Comparison of ENCODE assay signal across 13 cellular contexts in the genomic region with DNA sequence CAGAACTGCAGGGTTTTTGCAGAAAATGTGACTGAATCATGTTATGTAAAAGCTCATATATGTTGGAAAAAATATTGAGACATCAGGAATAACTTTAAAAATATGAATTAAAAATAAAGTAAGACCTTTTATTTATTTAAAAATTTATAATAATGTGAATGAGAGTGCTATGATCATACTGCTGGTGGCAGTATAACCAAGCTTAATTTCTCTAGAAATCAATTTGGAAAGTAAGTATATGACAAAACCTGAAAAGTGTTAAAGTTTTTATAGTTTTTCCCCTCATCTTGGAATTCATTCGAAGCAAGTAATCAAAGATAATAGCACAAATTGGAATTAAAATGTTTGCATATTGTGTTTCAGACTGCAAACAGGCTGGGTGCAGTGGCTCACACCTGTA. TPM values are rescaled to one million over a fixed set of nuclear protein-coding genes. Genes with fewer than 3 reads are reported as not detected.
A peak's percentile ranks its signal among the peaks of the same experiment; 100 is the strongest.
DNase-seq lines count a peak whose midpoint lies in the region; ATAC-seq and TF ChIP-seq lines count a peak whose summit lies in the region.
"Had no signal": no experiment of that assay in that cellular context is flagged by ENCODE, and none has a peak within 500 bp of the region (broad histone marks: within the 10 kb centered on the region; RNA-seq: fewer than 3 reads in every experiment).

No MANE protein-coding gene starts in this region.

- H3K4me1 Mint-ChIP-seq in CD4-positive, alpha-beta T cell (ENCODE audit: low read depth): peaks cover 76% of the 10 kb centered on the region
- H3K4me1 Mint-ChIP-seq in activated T-helper 17 cell treated with anti-CD3 and anti-CD28 coated beads, Interleukin-2, amount 50 U/mL, for 72 hours: peaks cover 26% of the 10 kb centered on the region
- peaks cover 5% of the 10 kb centered on the region for H3K4me1 Mint-ChIP-seq in Caco-2 (ENCODE audit: low read depth, unreplicated experiment)

- POLR2A ChIA-PET in CD4-positive, alpha-beta T cell (lab: Charles Lee): interaction anchor here (0.6 to 3.8 kb wide), 5 partner anchors 8 to 397 kb away, joined by 3 to 19 read pairs (median 7); partner anchors contain the start of gene SLC39A10
- POLR2A ChIA-PET in Caco-2 (lab: Charles Lee): no interaction called here

- H3K9me3 ChIP-seq in CD4-positive, alpha-beta T cell (ENCODE audit: control insufficient read depth, low read length): no peaks in the 10 kb centered on the region
- no peaks in the 10 kb centered on the region for H3K9me3 ChIP-seq in OCI-LY1 (ENCODE audit: low read length)
- H3K9me3 ChIP-seq in Caco-2: no peaks in the 10 kb centered on the region
- H3K9me3 ChIP-seq: tibial nerve had no signal

- no peaks in the 10 kb centered on the region for H3K9me3 Mint-ChIP-seq in CD4-positive, alpha-beta T cell
- no peaks in the 10 kb centered on the region for H3K9me3 Mint-ChIP-seq in activated T-helper 17 cell treated with anti-CD3 and anti-CD28 coated beads, Interleukin-2, amount 50 U/mL, for 72 hours
- no peaks in the 10 kb centered on the region for H3K9me3 Mint-ChIP-seq in Caco-2 (ENCODE audit: unreplicated experiment)

- no peak overlapping the region for H3K9ac ChIP-seq in OCI-LY1 (ENCODE audit: low read length)

- H3K4me2 ChIP-seq in OCI-LY1 (ENCODE audit: low read length): no peak overlapping the region

- no peaks in the 10 kb centered on the region; the same call in 1 of the 2 replicates for H4K20me1 ChIP-seq in OCI-LY1 (ENCODE audit: insufficient read depth, low read length)

- ATAC-seq in CD4-positive, alpha-beta T cell (ENCODE audit: poor library complexity): no peak
- ATAC-seq in activated T-helper 17 cell treated with anti-CD3 and anti-CD28 coated beads, Interleukin-2, amount 50 U/mL, for 72 hours (replicated peaks): no peak
- no peak for ATAC-seq in GM18858 (IDR thresholded peaks at IDR 0.05; ENCODE audit: unreplicated experiment)

- no TSS peak for BruUV-seq in Caco-2 (replicated peaks; lab: Mats Ljungman, UMichigan)

- peaks cover 1% of the 10 kb centered on the region; the same call in 1 of the 2 replicates for H3F3A ChIP-seq in OCI-LY1 (ENCODE audit: insufficient read depth, low read length)

- intact Hi-C loops in CD4-positive, alpha-beta T cell (cut with DNase I, micrococcal nuclease): loop anchor here (1.0 to 10.0 kb wide), 7 partner anchors 257 to 1497 kb away; no protein-coding TSS in a partner anchor
- intact Hi-C loops in Caco-2 (cut with micrococcal nuclease; ENCODE audit: unreplicated experiment): loop anchor here (5.0 kb wide), 3 partner anchors 168 to 347 kb away; no protein-coding TSS in a partner anchor

- no peaks in the 10 kb centered on the region for H3K9me2 ChIP-seq in OCI-LY1 (ENCODE audit: low read depth, low read length)

- CTCF ChIA-PET in CD4-positive, alpha-beta T cell (lab: Charles Lee): interaction anchor here (1.0 to 1.1 kb wide), 2 partner anchors 131 to 404 kb away, joined by 3 to 4 read pairs; partner anchors contain the start of gene DNAH7
- CTCF ChIA-PET in Caco-2 (lab: Charles Lee): no interaction called here

- H3K27ac Mint-ChIP-seq in CD4-positive, alpha-beta T cell: peak overlapping the region; percentile 86
- no peak overlapping the region for H3K27ac Mint-ChIP-seq in activated T-helper 17 cell treated with anti-CD3 and anti-CD28 coated beads, Interleukin-2, amount 50 U/mL, for 72 hours
- H3K27ac Mint-ChIP-seq in Caco-2 (ENCODE audit: unreplicated experiment): no peak overlapping the region

- no peaks in the 10 kb centered on the region for H3K27me3 Mint-ChIP-seq in CD4-positive, alpha-beta T cell
- H3K27me3 Mint-ChIP-seq in activated T-helper 17 cell treated with anti-CD3 and anti-CD28 coated beads, Interleukin-2, amount 50 U/mL, for 72 hours: no peaks in the 10 kb centered on the region
- no peaks in the 10 kb centered on the region for H3K27me3 Mint-ChIP-seq in Caco-2 (ENCODE audit: insufficient read depth, unreplicated experiment)

- no peak for DNase-seq in CD4-positive, alpha-beta T cell
- peak; percentile 18 for DNase-seq in fibroblast of gingiva (ENCODE audit: low read depth)
- DNase-seq in Caco-2: no peak
- no peak for DNase-seq in SW480 (ENCODE audit: low spot score)
- DNase-seq: cortex of kidney, NCI-H1436, RPMI8226, WERI-Rb-1 had no signal

- H3K4me3 Mint-ChIP-seq in CD4-positive, alpha-beta T cell: no peak overlapping the region
- no peak overlapping the region for H3K4me3 Mint-ChIP-seq in activated T-helper 17 cell treated with anti-CD3 and anti-CD28 coated beads, Interleukin-2, amount 50 U/mL, for 72 hours
- H3K4me3 Mint-ChIP-seq in Caco-2 (ENCODE audit: unreplicated experiment): no peak overlapping the region

- H3K27ac ChIP-seq in 22Rv1: no peak overlapping the region
- no peak overlapping the region for H3K27ac ChIP-seq in CD4-positive, alpha-beta T cell (ENCODE audit: low read depth, low read length)
- H3K27ac ChIP-seq in OCI-LY1 (ENCODE audit: low read depth, low read length, poor library complexity, severe bottlenecking): no peak overlapping the region
- H3K27ac ChIP-seq: tibial nerve, WERI-Rb-1 had no signal

- H2AFZ ChIP-seq in OCI-LY1 (ENCODE audit: low read length): no peak overlapping the region

- TF ChIP-seq CTCF in 22Rv1 (IDR thresholded peaks at IDR 0.05) (peak; percentile 7; the same call in 1 of the 2 replicates), OCI-LY1 (IDR thresholded peaks at IDR 0.05; ENCODE audit: low read length) (peak; percentile 18), Caco-2 (IDR thresholded peaks at IDR 0.05; ENCODE audit: insufficient read depth in 1 of 2, low read depth in 1 of 2, low read length in 1 of 2, severe bottlenecking in 1 of 2, unreplicated experiment in 1 of 2) (no peak)
- peak; percentile 25 for TF ChIP-seq CTCF in CD4-positive, alpha-beta T cell (IDR thresholded peaks at IDR 0.05)

- no peaks in the 10 kb centered on the region for H3K36me3 Mint-ChIP-seq in CD4-positive, alpha-beta T cell (ENCODE audit: low read depth)
- H3K36me3 Mint-ChIP-seq in activated T-helper 17 cell treated with anti-CD3 and anti-CD28 coated beads, Interleukin-2, amount 50 U/mL, for 72 hours (ENCODE audit: low read depth): peaks cover 20% of the 10 kb centered on the region
- no peaks in the 10 kb centered on the region for H3K36me3 Mint-ChIP-seq in Caco-2 (ENCODE audit: insufficient read depth, unreplicated experiment)

- no peaks in the 10 kb centered on the region for H3K27me3 ChIP-seq in CD4-positive, alpha-beta T cell (ENCODE audit: control insufficient read depth, insufficient read depth, low read length)
- H3K27me3 ChIP-seq in OCI-LY1 (ENCODE audit: insufficient read depth, low read length) (no peaks in the 10 kb centered on the region), Caco-2 (replicated peaks; ENCODE audit: control insufficient read depth, insufficient read depth, low read length) (no peaks in the 10 kb centered on the region)
- H3K27me3 ChIP-seq: tibial nerve had no signal

- H3K36me3 ChIP-seq in OCI-LY1 (ENCODE audit: insufficient read depth, low read length): no peaks in the 10 kb centered on the region
- H3K36me3 ChIP-seq in Caco-2 (ENCODE audit: control insufficient read depth, insufficient read depth, low read length): no peaks in the 10 kb centered on the region
- H3K36me3 ChIP-seq: tibial nerve, WERI-Rb-1 had no signal

- H3K79me2 ChIP-seq in OCI-LY1 (ENCODE audit: insufficient read depth, low read length): no peaks in the 10 kb centered on the region

- H3K4me3 ChIP-seq in OCI-LY1 (ENCODE audit: low read depth, low read length, poor library complexity, severe bottlenecking): no peak overlapping the region
- H3K4me3 ChIP-seq in Caco-2 (ENCODE audit: low read depth, low read length): no peak overlapping the region
- H3K4me3 ChIP-seq: tibial nerve had no signal

- peaks cover 20% of the 10 kb centered on the region for H3K4me1 ChIP-seq in OCI-LY1 (ENCODE audit: insufficient read depth, low read length, severe bottlenecking)
- H3K4me1 ChIP-seq in Caco-2: peaks cover 7% of the 10 kb centered on the region

RNA-seq across cellular contexts. Expression of gene SLC39A10, which starts 7.5 kb away (rescaled TPM):
- 10 to 100 TPM; 38.2 to 39.4 TPM for total RNA-seq in CD4-positive, alpha-beta T cell
- total RNA-seq in activated T-helper 17 cell treated with anti-CD3 and anti-CD28 coated beads, Interleukin-2, amount 50 U/mL, for 72 hours: 100 to 1,000 TPM in 1 of 2 donors, 10 to 100 TPM in 1; 62.2 to 102 TPM
- total RNA-seq in Caco-2 (2022): 45.5 and 61.0 TPM in 2 replicates

Comparison
In these comparisons a context has a peak if more than half of its experiments do, and no peak if none do; other contexts are left out.
1. CTCF ChIP-seq: peak in 22Rv1 (single experiment), CD4-positive, alpha-beta T cell (single experiment) and OCI-LY1 (single experiment); none in Caco-2 (0 of 2).